ENCODE assay signal across 23 cellular contexts in the genomic region with DNA sequence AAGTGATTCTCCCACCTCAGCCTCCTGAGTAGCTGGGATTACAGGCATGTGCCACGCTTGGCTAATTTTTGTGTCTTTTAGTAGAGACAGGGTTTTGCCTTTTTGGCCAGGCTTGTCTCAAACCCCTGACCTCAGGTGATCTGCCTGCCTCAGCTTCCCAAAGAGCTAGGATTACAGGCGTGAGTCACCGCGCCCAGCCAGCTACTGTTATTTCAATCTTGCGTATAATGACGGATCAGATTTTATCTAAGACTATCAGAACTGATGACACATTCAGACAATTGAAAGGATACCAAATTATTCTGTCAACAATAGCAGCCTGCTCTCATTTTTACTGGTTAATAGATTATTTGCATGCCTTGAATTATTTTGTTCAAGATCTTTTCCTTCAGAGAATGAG.
DNase-seq lines count a peak whose midpoint lies in the region; ATAC-seq, FAIRE-seq and TF ChIP-seq lines count a peak whose summit lies in the region.
"Had no signal": no experiment of that assay in that cellular context is flagged by ENCODE, and none has a peak within 500 bp of the region (broad histone marks: within the 10 kb centered on the region; RNA-seq: fewer than 3 reads in every experiment).

No MANE protein-coding gene starts in this region.

- H3K4me3 ChIP-seq in SK-N-SH (ENCODE audit: low read depth in 2 of 2, low read length in 1 of 2) (no peak overlapping the region), endothelial cell of umbilical vein (replicated peaks in 1 of 3; ENCODE audit: insufficient read depth in 1 of 3, low read depth in 1 of 3, low read length in 3 of 3) (no peak overlapping the region)

- H3K4me1 Mint-ChIP-seq in HFFc6 (ENCODE audit: low read depth): peaks cover 56% of the 10 kb centered on the region; the same call in 1 of the 2 replicates
- H3K4me1 Mint-ChIP-seq: H9 had no signal

- H3K9me3 Mint-ChIP-seq in HFFc6: peaks cover 18% of the 10 kb centered on the region

- TF ChIP-seq CTCF in HFFc6 (IDR thresholded peaks at IDR 0.05) (no peak), SK-N-SH (IDR thresholded peaks at IDR 0.05) (no peak), endothelial cell of umbilical vein (IDR thresholded peaks at IDR 0.05; ENCODE audit: extremely low read depth in 1 of 2, insufficient read depth in 1 of 2, low read depth in 1 of 2, low read length in 2 of 2) (no peak)

- peaks cover 16% of the 10 kb centered on the region for H3F3A ChIP-seq in SK-N-SH (replicated peaks; ENCODE audit: insufficient read depth)

- 0 out of 2 replicates have a peak, but pooled peaks cover 9% of the 10 kb centered on the region for H3K9me3 ChIP-seq in SK-N-SH
- no peaks in the 10 kb centered on the region for H3K9me3 ChIP-seq in endothelial cell of umbilical vein (replicated peaks; ENCODE audit: control insufficient read depth, insufficient read depth, low read length)

- no peaks in the 10 kb centered on the region for H4K20me1 ChIP-seq in SK-N-SH (ENCODE audit: insufficient read depth)
- no peaks in the 10 kb centered on the region for H4K20me1 ChIP-seq in endothelial cell of umbilical vein (replicated peaks; ENCODE audit: control insufficient read depth, extremely low read depth, insufficient read depth, low read length)

- peak overlapping the region; percentile 50; the same call in 1 of the 2 replicates for H3K4me3 Mint-ChIP-seq in HFFc6
- H3K4me3 Mint-ChIP-seq: CD8-positive, alpha-beta T cell; H9 had no signal

- 30% methylated on average over 6 of the region's 6 CpGs for WGBS in SK-N-SH (ENCODE audit: low lambda C conversion rate)

- BruUV-seq in endothelial cell of umbilical vein (replicated peaks; lab: Mats Ljungman, UMichigan): no TSS peak

- H3K27me3 ChIP-seq in SK-N-SH (ENCODE audit: insufficient read depth): no peaks in the 10 kb centered on the region
- H3K27me3 ChIP-seq in endothelial cell of umbilical vein (ENCODE audit: control insufficient read depth in 2 of 2, insufficient read depth in 2 of 2, low read length in 2 of 2): no peaks in the 10 kb centered on the region

- no peaks in the 10 kb centered on the region for H3K79me2 ChIP-seq in SK-N-SH (ENCODE audit: insufficient read depth)
- H3K79me2 ChIP-seq in endothelial cell of umbilical vein (ENCODE audit: control insufficient read depth, insufficient read depth, low read length): no peaks in the 10 kb centered on the region

- dilution Hi-C loops in endothelial cell of umbilical vein (cut with MboI; ENCODE audit: extremely low pct_ligation_motif_present, low sequenced_read_pairs): no loop called here

- H3K4me1 ChIP-seq in SK-N-SH (ENCODE audit: control insufficient read depth in 1 of 2, insufficient read depth in 2 of 2, low read depth in 1 of 2, low read length in 1 of 2) (0 out of 4 replicates have a peak, but pooled peaks cover 0 to 13% of the 10 kb centered on the region in 2 experiments), endothelial cell of umbilical vein (ENCODE audit: control insufficient read depth, extremely low read depth, insufficient read depth, low read length) (peaks cover 17% of the 10 kb centered on the region)

- H3K27ac ChIP-seq in SK-N-SH (ENCODE audit: low read depth in 2 of 2, low read length in 1 of 2): peak overlapping the region in 1 of 2 experiments; percentile 56; a peak in 1 of 4 replicates
- H3K27ac ChIP-seq in endothelial cell of umbilical vein (ENCODE audit: insufficient read depth, low read depth, low read length): peak overlapping the region; percentile 17
- no peak overlapping the region for H3K27ac ChIP-seq in substantia nigra (ENCODE audit: low read depth, low read length, poor library complexity, severe bottlenecking)
- H3K27ac ChIP-seq: KMS-11 had no signal

- no peaks in the 10 kb centered on the region for H3K36me3 ChIP-seq in SK-N-SH (replicated peaks in 1 of 2; ENCODE audit: control insufficient read depth in 1 of 2, insufficient read depth in 2 of 2, low read length in 1 of 2)
- no peaks in the 10 kb centered on the region for H3K36me3 ChIP-seq in endothelial cell of umbilical vein (ENCODE audit: control insufficient read depth in 2 of 2, extremely low read depth in 1 of 2, insufficient read depth in 2 of 2, low read length in 2 of 2)

- CTCF ChIA-PET in SK-N-SH (lab: Yijun Ruan, JAX) (no interaction called here), endothelial cell of umbilical vein (lab: Charles Lee) (interaction anchor here (0.9 to 1.5 kb wide), 3 partner anchors 14 to 75 kb away, joined by 3 to 6 read pairs (median 3); no protein-coding TSS in a partner anchor)

- intact Hi-C loops in endothelial cell of umbilical vein (cut with micrococcal nuclease): loop anchor here (5.0 kb wide), 2 partner anchors 209 to 684 kb away; no protein-coding TSS in a partner anchor

- no peaks in the 10 kb centered on the region for H3K9me2 ChIP-seq in SK-N-SH

- H3K27ac Mint-ChIP-seq in HFFc6: peak overlapping the region; percentile 47; the same call in 1 of the 2 replicates
- H3K27ac Mint-ChIP-seq: CD8-positive, alpha-beta T cell had no signal

- DNase-seq in Daoy (ENCODE audit: low read depth): peak; percentile 34
- DNase-seq in HFFc6: no peak
- no peak for DNase-seq in SK-N-SH
- DNase-seq in endothelial cell of umbilical vein (ENCODE audit: low read depth, low spot score): peak; percentile 50
- DNase-seq in activated naive CD4-positive, alpha-beta T cell treated with anti-CD3 and anti-CD28 coated beads, Interleukin-2, amount 50 U/mL, for 16 hours: no peak
- no peak for DNase-seq in NCI-H1436 treated with DMSO at 0.1 percent for 48 hours (lab: John Stamatoyannopoulos, UW)
- DNase-seq in substantia nigra (lab: John Stamatoyannopoulos, UW): no peak
- DNase-seq: 8988T; C1 segment of cervical spinal cord; CD8-positive, alpha-beta T cell; DND-41; GF-D8; H9; IMR-90; MV-4-11; NCI-H1105 treated with DMSO at 0.1 percent for 48 hours; NCI-H1694 treated with DMSO at 0.1 percent for 48 hours; NCI-H446; NCI-H526; RPMI8226; SHP77 had no signal

- TF ChIP-seq EP300 in SK-N-SH (IDR thresholded peaks at IDR 0.05; ENCODE audit: borderline replicate concordance in 1 of 2, low read depth in 1 of 2, low read length in 1 of 2): peak in 1 of 2 experiments; percentile 77; a peak in 2 of 4 replicates

- TF ChIP-seq POLR2A in endothelial cell of umbilical vein (IDR thresholded peaks at IDR 0.05; ENCODE audit: low read depth, low read length): no peak

- H3K36me3 Mint-ChIP-seq in HFFc6 (ENCODE audit: low read depth): no peaks in the 10 kb centered on the region; the same call in 1 of the 2 replicates
- H3K36me3 Mint-ChIP-seq: CD8-positive, alpha-beta T cell had no signal

- H3K9ac ChIP-seq in SK-N-SH (no peak overlapping the region), endothelial cell of umbilical vein (replicated peaks; ENCODE audit: extremely low read depth, insufficient read depth, low read length) (no peak overlapping the region)
- H3K9ac ChIP-seq: KMS-11 had no signal

- peak; percentile 53 for FAIRE-seq in endothelial cell of umbilical vein (lab: Jason Lieb, UNC)

- POLR2A ChIA-PET in SK-N-SH (lab: Yijun Ruan, JAX): no interaction called here
- POLR2A ChIA-PET in endothelial cell of umbilical vein (lab: Charles Lee): no interaction called here

- H3K9me1 ChIP-seq in endothelial cell of umbilical vein (replicated peaks; ENCODE audit: control insufficient read depth, extremely low read depth, insufficient read depth, low read length): no peaks in the 10 kb centered on the region

- H3K4me2 ChIP-seq in SK-N-SH: no peak overlapping the region
- H3K4me2 ChIP-seq in endothelial cell of umbilical vein (ENCODE audit: insufficient read depth, low read length): no peak overlapping the region
- H3K4me2 ChIP-seq: KMS-11 had no signal

- no peak for ATAC-seq in GM18868 (IDR thresholded peaks at IDR 0.05; ENCODE audit: unreplicated experiment)
- ATAC-seq: CD8-positive, alpha-beta T cell had no signal

- H2AFZ ChIP-seq in SK-N-SH (ENCODE audit: low read depth): no peak overlapping the region
- H2AFZ ChIP-seq in endothelial cell of umbilical vein (ENCODE audit: low read depth, low read length): no peak overlapping the region

- H3K27me3 Mint-ChIP-seq in HFFc6 (ENCODE audit: insufficient read depth): peaks cover 1% of the 10 kb centered on the region; the same call in 1 of the 2 replicates

- no peak for TF ChIP-seq RAD21 in SK-N-SH (IDR thresholded peaks at IDR 0.05; ENCODE audit: low read length)

TF ChIP-seq in SK-N-SH, 30 proteins besides CTCF, POLR2A, EP300 and RAD21 (continues in another document):
- TF ChIP-seq USF2 (IDR thresholded peaks at IDR 0.05; ENCODE audit: borderline replicate concordance, low read depth, low read length) (no peak), ELF1 (IDR thresholded peaks at IDR 0.05) (no peak), TAF1 (IDR thresholded peaks at IDR 0.05; ENCODE audit: borderline replicate concordance, low read depth, low read length) (no peak), RFX5 (IDR thresholded peaks at IDR 0.05; ENCODE audit: low read length) (no peak), GATA2 (CRISPR knock-in tag; IDR thresholded peaks at IDR 0.05) (no peak), POLR2AphosphoS5 (IDR thresholded peaks at IDR 0.05; ENCODE audit: low read depth, low read length) (peak; percentile 36; the same call in 1 of the 2 replicates)

TF ChIP-seq in endothelial cell of umbilical vein, 7 proteins besides CTCF, POLR2A, EP300 and RAD21:
- TF ChIP-seq GATA2 (IDR thresholded peaks at IDR 0.05; ENCODE audit: insufficient read depth, insufficient read length, low read depth, low read length): peak; percentile 66
- peak; percentile 24 for TF ChIP-seq POLR2AphosphoS5 (IDR thresholded peaks at IDR 0.05; ENCODE audit: insufficient read depth, low read depth, low read length)
- TF ChIP-seq EZH2 (IDR thresholded peaks at IDR 0.05; ENCODE audit: borderline replicate concordance, low read depth, low read length, severe bottlenecking): no peak
- TF ChIP-seq JUN (IDR thresholded peaks at IDR 0.05; ENCODE audit: borderline replicate concordance, insufficient read depth, insufficient read length, low read depth): peak; percentile 9
- TF ChIP-seq MAX (IDR thresholded peaks at IDR 0.05; ENCODE audit: insufficient read depth, insufficient read length): no peak
- no peak for TF ChIP-seq MYC (IDR thresholded peaks at IDR 0.05; ENCODE audit: low read depth, low read length)
- no peak for TF ChIP-seq FOS (IDR thresholded peaks at IDR 0.05; ENCODE audit: borderline replicate concordance, insufficient read depth, low read length)

Comparison
In these comparisons a context has a peak if more than half of its experiments do, and no peak if none do; other contexts are left out.
1. DNase-seq: peak in Daoy (single experiment) and endothelial cell of umbilical vein (single experiment); none in HFFc6 (single experiment), SK-N-SH (single experiment), activated naive CD4-positive, alpha-beta T cell treated with anti-CD3 and anti-CD28 coated beads, Interleukin-2, amount 50 U/mL, for 16 hours (single experiment), NCI-H1436 treated with DMSO at 0.1 percent for 48 hours (single experiment) and substantia nigra (0 of 49).